ENCODE assay signal across 13 cellular contexts in genomic region chr6:3869632-3870527, GRCh38. TPM values are rescaled to one million over a fixed set of nuclear protein-coding genes. Genes with fewer than 3 reads are reported as not detected.
DNase-seq lines count a peak whose midpoint lies in the region; ATAC-seq and TF ChIP-seq lines count a peak whose summit lies in the region.
"Had no signal": no experiment of that assay in that cellular context is flagged by ENCODE, and none has a peak within 500 bp of the region (broad histone marks: within the 10 kb centered on the region; RNA-seq: fewer than 3 reads in every experiment).

No MANE protein-coding gene starts in this region.

- no peaks in the 10 kb centered on the region for H3K4me1 ChIP-seq in left lung

- CTCF ChIA-PET in activated CD4-positive, alpha-beta memory T cell treated with anti-CD3 and anti-CD28 coated beads for 36 hours (lab: Charles Lee): interaction anchor here (0.8 to 1.7 kb wide), 3 partner anchors 20 to 23 kb away, joined by 3 to 6 read pairs (median 4); no protein-coding TSS in a partner anchor

- H3K4me3 Mint-ChIP-seq in stimulated activated naive CD8-positive, alpha-beta T cell treated with anti-CD3 and anti-CD28 coated beads, Interleukin-15, amount 100 ng/mL, for 72 hours: no peak overlapping the region
- H3K4me3 Mint-ChIP-seq in activated CD4-positive, alpha-beta memory T cell treated with anti-CD3 and anti-CD28 coated beads for 36 hours: no peak overlapping the region
- H3K4me3 Mint-ChIP-seq in type B pancreatic cell: peak overlapping the region; percentile 49
- no peak overlapping the region for H3K4me3 Mint-ChIP-seq in activated T-helper 1 cell treated with anti-CD3 and anti-CD28 coated beads, Interleukin-12 subunit alpha, Interleukin-12 subunit beta, Interleukin-2, Interleukin-4 antibody, amounts not matched to agents 30 ng/mL and 10 ng/mL and 1 ng/mL, durations not matched to agents 14 hours and 24 hours and 36 hours
- H3K4me3 Mint-ChIP-seq: CD14-positive monocyte; central memory CD8-positive, alpha-beta T cell had no signal

- TF ChIP-seq CTCF in left lung (IDR thresholded peaks at IDR 0.05) (no peak), type B pancreatic cell (conservative IDR thresholded peaks at IDR 0.05) (no peak)

- DNase-seq in stimulated activated naive CD8-positive, alpha-beta T cell treated with anti-CD3 and anti-CD28 coated beads, Interleukin-15, Interleukin-2, amounts not matched to agents 100 U/mL and 50 U/mL, for 24 hours: no peak
- no peak for DNase-seq in stimulated activated naive CD8-positive, alpha-beta T cell treated with anti-CD3 and anti-CD28 coated beads, Interleukin-15, amount 100 ng/mL, for 72 hours
- peak; percentile 63 for DNase-seq in activated CD4-positive, alpha-beta memory T cell treated with anti-CD3 and anti-CD28 coated beads for 36 hours
- no peak for DNase-seq in left lung
- no peak for DNase-seq in type B pancreatic cell (ENCODE audit: extremely low spot score, unreplicated experiment)
- DNase-seq in activated T-helper 1 cell treated with anti-CD3 and anti-CD28 coated beads, Interleukin-12 subunit alpha, Interleukin-12 subunit beta, Interleukin-2, Interleukin-4 antibody, amounts not matched to agents 30 ng/mL and 10 ng/mL and 1 ng/mL, durations not matched to agents 14 hours and 24 hours and 36 hours (ENCODE audit: low spot score): no peak
- DNase-seq in RPMI8226: no peak
- DNase-seq: MV-4-11, NCI-H2171 had no signal

- no peak overlapping the region for H3K4me3 ChIP-seq in left lung

- peaks cover 11% of the 10 kb centered on the region for H3K4me1 Mint-ChIP-seq in stimulated activated naive CD8-positive, alpha-beta T cell treated with anti-CD3 and anti-CD28 coated beads, Interleukin-15, amount 100 ng/mL, for 72 hours
- H3K4me1 Mint-ChIP-seq in activated CD4-positive, alpha-beta memory T cell treated with anti-CD3 and anti-CD28 coated beads for 36 hours (ENCODE audit: low read depth): peaks cover 45% of the 10 kb centered on the region
- peaks cover 19% of the 10 kb centered on the region for H3K4me1 Mint-ChIP-seq in type B pancreatic cell (ENCODE audit: unreplicated experiment)
- peaks cover 13% of the 10 kb centered on the region for H3K4me1 Mint-ChIP-seq in activated T-helper 1 cell treated with anti-CD3 and anti-CD28 coated beads, Interleukin-12 subunit alpha, Interleukin-12 subunit beta, Interleukin-2, Interleukin-4 antibody, amounts not matched to agents 30 ng/mL and 10 ng/mL and 1 ng/mL, durations not matched to agents 14 hours and 24 hours and 36 hours (ENCODE audit: low read depth)
- H3K4me1 Mint-ChIP-seq: CD14-positive monocyte had no signal

- H3K27me3 Mint-ChIP-seq in stimulated activated naive CD8-positive, alpha-beta T cell treated with anti-CD3 and anti-CD28 coated beads, Interleukin-15, amount 100 ng/mL, for 72 hours: peaks cover 55% of the 10 kb centered on the region
- H3K27me3 Mint-ChIP-seq in activated CD4-positive, alpha-beta memory T cell treated with anti-CD3 and anti-CD28 coated beads for 36 hours: peaks cover 5% of the 10 kb centered on the region
- no peaks in the 10 kb centered on the region for H3K27me3 Mint-ChIP-seq in type B pancreatic cell
- peaks cover 10% of the 10 kb centered on the region for H3K27me3 Mint-ChIP-seq in activated T-helper 1 cell treated with anti-CD3 and anti-CD28 coated beads, Interleukin-12 subunit alpha, Interleukin-12 subunit beta, Interleukin-2, Interleukin-4 antibody, amounts not matched to agents 30 ng/mL and 10 ng/mL and 1 ng/mL, durations not matched to agents 14 hours and 24 hours and 36 hours (ENCODE audit: insufficient read depth)

- H3K9me3 ChIP-seq in left lung: no peaks in the 10 kb centered on the region

- POLR2A ChIA-PET in activated CD4-positive, alpha-beta memory T cell treated with anti-CD3 and anti-CD28 coated beads for 36 hours (lab: Charles Lee): interaction anchor here (1.5 to 3.6 kb wide), 3 partner anchors 19 to 22 kb away, joined by 5 to 64 read pairs (median 15); partner anchors contain the start of gene FAM50B

- H3K36me3 Mint-ChIP-seq in activated CD4-positive, alpha-beta memory T cell treated with anti-CD3 and anti-CD28 coated beads for 36 hours: no peaks in the 10 kb centered on the region
- H3K36me3 Mint-ChIP-seq in type B pancreatic cell: no peaks in the 10 kb centered on the region
- H3K36me3 Mint-ChIP-seq in activated T-helper 1 cell treated with anti-CD3 and anti-CD28 coated beads, Interleukin-12 subunit alpha, Interleukin-12 subunit beta, Interleukin-2, Interleukin-4 antibody, amounts not matched to agents 30 ng/mL and 10 ng/mL and 1 ng/mL, durations not matched to agents 14 hours and 24 hours and 36 hours (ENCODE audit: low read depth): no peaks in the 10 kb centered on the region
- H3K36me3 Mint-ChIP-seq: activated naive CD4-positive, alpha-beta T cell treated with anti-CD3 and anti-CD28 coated beads, Interleukin-2, amount 50 U/mL, for 72 hours; CD14-positive monocyte had no signal

- intact Hi-C loops in activated CD4-positive, alpha-beta memory T cell treated with anti-CD3 and anti-CD28 coated beads for 36 hours (cut with micrococcal nuclease): loop anchor here (2.0 to 5.0 kb wide), 4 partner anchors 123 to 1067 kb away; partner anchors contain the start of gene ECI2
- intact Hi-C loops in left lung (cut with DNase I): no loop called here
- intact Hi-C loops in activated T-helper 1 cell treated with anti-CD3 and anti-CD28 coated beads, Interleukin-12 subunit alpha, Interleukin-12 subunit beta, Interleukin-2, Interleukin-4 antibody, amounts not matched to agents 30 ng/mL and 10 ng/mL and 1 ng/mL, durations not matched to agents 14 hours and 24 hours and 36 hours (cut with micrococcal nuclease): no loop called here

- H3K27ac ChIP-seq in left lung: no peak overlapping the region

- H3K36me3 ChIP-seq in left lung: no peaks in the 10 kb centered on the region

- no peaks in the 10 kb centered on the region for H3K9me3 Mint-ChIP-seq in stimulated activated naive CD8-positive, alpha-beta T cell treated with anti-CD3 and anti-CD28 coated beads, Interleukin-15, amount 100 ng/mL, for 72 hours
- peaks cover 4% of the 10 kb centered on the region for H3K9me3 Mint-ChIP-seq in activated CD4-positive, alpha-beta memory T cell treated with anti-CD3 and anti-CD28 coated beads for 36 hours
- H3K9me3 Mint-ChIP-seq in type B pancreatic cell: no peaks in the 10 kb centered on the region
- peaks cover 3% of the 10 kb centered on the region for H3K9me3 Mint-ChIP-seq in activated T-helper 1 cell treated with anti-CD3 and anti-CD28 coated beads, Interleukin-12 subunit alpha, Interleukin-12 subunit beta, Interleukin-2, Interleukin-4 antibody, amounts not matched to agents 30 ng/mL and 10 ng/mL and 1 ng/mL, durations not matched to agents 14 hours and 24 hours and 36 hours
- H3K9me3 Mint-ChIP-seq: activated naive CD4-positive, alpha-beta T cell treated with anti-CD3 and anti-CD28 coated beads, Interleukin-2, amount 50 U/mL, for 72 hours; central memory CD8-positive, alpha-beta T cell had no signal

- no peaks in the 10 kb centered on the region for H3K27me3 ChIP-seq in left lung

- no peak overlapping the region for H3K27ac Mint-ChIP-seq in stimulated activated naive CD8-positive, alpha-beta T cell treated with anti-CD3 and anti-CD28 coated beads, Interleukin-15, amount 100 ng/mL, for 72 hours
- H3K27ac Mint-ChIP-seq in activated CD4-positive, alpha-beta memory T cell treated with anti-CD3 and anti-CD28 coated beads for 36 hours: peak overlapping the region; percentile 82
- H3K27ac Mint-ChIP-seq in type B pancreatic cell: peak overlapping the region; percentile 63
- H3K27ac Mint-ChIP-seq in activated T-helper 1 cell treated with anti-CD3 and anti-CD28 coated beads, Interleukin-12 subunit alpha, Interleukin-12 subunit beta, Interleukin-2, Interleukin-4 antibody, amounts not matched to agents 30 ng/mL and 10 ng/mL and 1 ng/mL, durations not matched to agents 14 hours and 24 hours and 36 hours: no peak overlapping the region
- H3K27ac Mint-ChIP-seq: activated naive CD4-positive, alpha-beta T cell treated with anti-CD3 and anti-CD28 coated beads, Interleukin-2, amount 50 U/mL, for 72 hours; CD14-positive monocyte had no signal

- ATAC-seq in stimulated activated naive CD8-positive, alpha-beta T cell treated with anti-CD3 and anti-CD28 coated beads, Interleukin-15, Interleukin-2, amounts not matched to agents 100 U/mL and 50 U/mL, for 24 hours: peak; percentile 22
- no peak for ATAC-seq in stimulated activated naive CD8-positive, alpha-beta T cell treated with anti-CD3 and anti-CD28 coated beads, Interleukin-15, amount 100 ng/mL, for 72 hours
- peak; percentile 26 for ATAC-seq in left lung
- ATAC-seq in HG02588 (IDR thresholded peaks at IDR 0.05; ENCODE audit: unreplicated experiment): no peak

RNA-seq across cellular contexts. Expression of gene FAM50B, which starts 20.7 kb away (rescaled TPM):
- total RNA-seq in activated CD4-positive, alpha-beta memory T cell treated with anti-CD3 and anti-CD28 coated beads for 36 hours: 10 to 100 TPM; 16.9 to 18.8 TPM
- total RNA-seq in left lung: 10 to 100 TPM; 11.6 to 12.7 TPM
- 1.8 and 7.3 TPM in 2 replicates for total RNA-seq in type B pancreatic cell (ENCODE audit: low replicate concordance)
- total RNA-seq in activated T-helper 1 cell treated with anti-CD3 and anti-CD28 coated beads, Interleukin-12 subunit alpha, Interleukin-12 subunit beta, Interleukin-2, Interleukin-4 antibody, amounts not matched to agents 30 ng/mL and 10 ng/mL and 1 ng/mL, durations not matched to agents 14 hours and 24 hours and 36 hours: 9.0 and 9.1 TPM in 2 replicates

Comparison
In these comparisons a context has a peak if more than half of its experiments do, and no peak if none do; other contexts are left out.
1. ATAC-seq: peak in stimulated activated naive CD8-positive, alpha-beta T cell treated with anti-CD3 and anti-CD28 coated beads, Interleukin-15, Interleukin-2, amounts not matched to agents 100 U/mL and 50 U/mL, for 24 hours (single experiment) and left lung (single experiment); none in stimulated activated naive CD8-positive, alpha-beta T cell treated with anti-CD3 and anti-CD28 coated beads, Interleukin-15, amount 100 ng/mL, for 72 hours (single experiment) and HG02588 (single experiment).
2. H3K27ac Mint-ChIP-seq: peak in activated CD4-positive, alpha-beta memory T cell treated with anti-CD3 and anti-CD28 coated beads for 36 hours (single experiment) and type B pancreatic cell (single experiment); none in stimulated activated naive CD8-positive, alpha-beta T cell treated with anti-CD3 and anti-CD28 coated beads, Interleukin-15, amount 100 ng/mL, for 72 hours (0 of 2) and activated T-helper 1 cell treated with anti-CD3 and anti-CD28 coated beads, Interleukin-12 subunit alpha, Interleukin-12 subunit beta, Interleukin-2, Interleukin-4 antibody, amounts not matched to agents 30 ng/mL and 10 ng/mL and 1 ng/mL, durations not matched to agents 14 hours and 24 hours and 36 hours (single experiment).